Comparison of ENCODE assay signal across 8 cellular contexts in the genomic region with DNA sequence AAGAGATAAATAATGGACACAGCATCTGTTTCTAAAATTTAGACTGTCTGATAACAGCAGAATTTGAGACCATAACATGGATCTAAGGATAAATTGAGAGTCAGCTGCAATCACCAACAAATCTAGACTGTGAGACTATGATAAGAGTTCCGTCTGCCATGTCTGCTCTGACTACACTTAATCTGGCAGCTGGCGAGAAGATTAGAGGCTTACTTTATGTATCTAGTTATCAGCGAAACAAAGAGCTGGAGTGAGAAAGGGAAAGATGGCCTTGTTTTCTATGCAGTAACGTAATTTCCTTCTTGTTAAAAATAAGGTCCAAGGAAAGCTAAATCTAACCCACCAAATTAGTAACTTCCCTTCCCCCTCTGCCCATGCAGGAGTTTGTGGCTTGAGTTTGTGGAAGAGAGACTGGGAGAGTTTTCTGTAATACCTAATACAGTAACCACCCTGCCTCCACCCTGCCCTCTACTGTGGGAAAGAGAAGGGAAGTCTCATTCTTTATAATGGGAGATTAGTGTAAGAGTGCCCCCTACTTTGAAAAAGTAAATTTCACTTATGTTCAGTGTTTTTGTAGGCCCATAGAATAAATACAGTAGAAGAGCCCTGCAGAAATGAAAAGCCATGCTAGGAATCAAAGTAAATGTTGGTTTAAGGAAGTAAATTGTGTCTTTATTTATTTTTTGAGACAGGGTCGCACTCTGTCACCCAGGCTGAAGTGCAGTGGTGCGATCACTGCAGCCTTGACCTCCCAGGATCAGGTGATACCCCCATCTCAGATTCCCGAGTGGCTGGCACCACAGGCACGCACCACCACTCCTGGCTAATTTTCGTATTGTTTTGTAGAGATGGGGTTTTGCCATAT. TPM values are rescaled to one million over a fixed set of nuclear protein-coding genes. Genes with fewer than 3 reads are reported as not detected.
DNase-seq lines count a peak whose midpoint lies in the region; ATAC-seq, FAIRE-seq and TF ChIP-seq lines count a peak whose summit lies in the region.

No MANE protein-coding gene starts in this region.

- TF ChIP-seq CTCF in right lobe of liver (IDR thresholded peaks at IDR 0.05), result peak; percentile 64 to 89 (median 74)

- H3K27ac ChIP-seq in right lobe of liver, result peak overlapping the region; percentile 37 to 82 (median 51)

- peaks cover 0 to 50% (median 17%) of the 10 kb centered on the region in 4 donors for H3K4me1 ChIP-seq in right lobe of liver

- no peak for TF ChIP-seq POLR2A in right lobe of liver (IDR thresholded peaks at IDR 0.05)

- intact Hi-C loops in right lobe of liver (cut with DNase I), result loop anchor here in 1 of 2 donors (10.0 kb wide), 1 partner anchor 102 kb away; no protein-coding TSS in a partner anchor

- peak; percentile 16 for DNase-seq in stimulated activated CD4-positive, alpha-beta T cell treated with anti-CD3 and anti-CD28 coated beads, Interleukin-12 subunit alpha, Interleukin-12 subunit beta, amount 100 ng/mL, for 4 hours
- no peak for DNase-seq in stimulated activated CD4-positive, alpha-beta T cell treated with anti-CD3 and anti-CD28 coated beads, Interleukin-1b, Interleukin-23, amount 100 ng/mL, for 48 hours
- DNase-seq in HK-2 (ENCODE audit: unreplicated experiment) (peak; percentile 24), SK-MEL-5 (ENCODE audit: low read depth, low spot score) (peak; percentile 92), right lobe of liver (peak in 2 of 3 donors; percentile 43 to 72), urothelium cell line (ENCODE audit: low spot score) (peak; percentile 13)

- WGBS in right lobe of liver (ENCODE audit: insufficient coverage, low coverage, low lambda C conversion rate, missing lambda C conversion rate), result 41% methylated on average over 9 of the region's 9 CpGs

- H3K9me3 ChIP-seq in right lobe of liver, result no peaks in the 10 kb centered on the region

- in situ Hi-C loops in SK-MEL-5 (cut with HindIII; ENCODE audit: low pct_unique_long_range_greater_than_20kb, low sequenced_read_pairs), result no loop called here

- H3K27me3 ChIP-seq in right lobe of liver, result no peaks in the 10 kb centered on the region

- no peak overlapping the region for H3K4me3 ChIP-seq in right lobe of liver

- FAIRE-seq in colon (lab: Jason Lieb, UNC) (peak; percentile 61), urothelium cell line (lab: Jason Lieb, UNC) (no peak)

- no peaks in the 10 kb centered on the region for H3K36me3 ChIP-seq in right lobe of liver

- ATAC-seq in right lobe of liver (peak; percentile 84 to 93 (median 87)), HG03135 (IDR thresholded peaks at IDR 0.05; ENCODE audit: unreplicated experiment) (no peak)

RNA-seq across cellular contexts. Expression of gene EML4, which starts 27.5 kb away (rescaled TPM):
- 78.4 and 81.7 TPM in 2 replicates for total RNA-seq in SK-MEL-5 (2014; rRNA removed; shearing (Covaris generic))
- 55.3 and 74.0 TPM in 2 replicates for polyA plus RNA-seq in SK-MEL-5 (2015; cell fraction: cytosol; rRNA removed)
- polyA plus RNA-seq in SK-MEL-5 (2015; cell fraction: nucleus; rRNA removed), result 163 and 189 TPM in 2 replicates
- 10 to 100 TPM; 28.3 to 55.7 (median 36.7) TPM for total RNA-seq in right lobe of liver
